In the genomic region with DNA sequence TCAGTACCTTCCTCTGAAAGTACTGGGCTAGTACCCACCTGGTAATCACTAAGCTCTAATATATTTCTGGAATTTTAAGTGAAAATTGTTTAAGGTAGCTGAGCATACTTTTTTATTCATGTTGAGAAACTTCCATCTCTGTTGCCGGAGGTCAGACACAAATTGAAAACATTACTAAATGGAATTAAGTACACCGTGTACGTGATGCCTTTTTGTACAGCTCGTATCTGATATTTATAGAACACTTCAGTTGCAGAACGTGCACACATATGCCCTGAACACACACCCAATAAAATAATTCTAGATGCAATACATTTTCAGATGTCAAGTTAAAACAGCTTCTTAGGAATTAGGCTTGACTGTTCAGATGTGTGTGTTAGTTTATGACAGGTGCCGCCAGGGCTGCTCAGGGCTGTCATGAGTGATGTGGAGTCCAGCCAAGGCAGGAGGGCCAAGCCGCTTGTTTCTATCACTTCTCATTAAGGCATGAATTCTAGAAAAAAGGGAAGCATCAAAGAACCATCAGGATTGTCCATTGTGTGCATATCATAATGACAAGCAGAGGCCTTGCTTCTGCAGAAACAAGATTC, we compare ENCODE assay signal across 1 cellular context.
TF ChIP-seq lines count a peak whose summit lies in the region.

No MANE protein-coding gene starts in this region.

TF ChIP-seq in IMR-90, 13 proteins besides CTCF, POLR2A, EP300 and RAD21 (continued from another document):
- no peak for TF ChIP-seq ELK1 (IDR thresholded peaks at IDR 0.05; ENCODE audit: borderline replicate concordance, low read depth, low read length)
- TF ChIP-seq MXI1 (IDR thresholded peaks at IDR 0.05; ENCODE audit: borderline replicate concordance, low read depth, low read length) = no peak
- TF ChIP-seq RFX5 (IDR thresholded peaks at IDR 0.05; ENCODE audit: low read depth, low read length) = no peak
- TF ChIP-seq CEBPB (IDR thresholded peaks at IDR 0.05; ENCODE audit: low read depth, low read length) = no peak
- TF ChIP-seq BHLHE40 (IDR thresholded peaks at IDR 0.05; ENCODE audit: low read depth, low read length) = no peak
- no peak for TF ChIP-seq CHD1 (IDR thresholded peaks at IDR 0.05; ENCODE audit: low read depth, low read length)
- TF ChIP-seq NFE2L2 (IDR thresholded peaks at IDR 0.05; ENCODE audit: low read depth, low read length) = no peak
- TF ChIP-seq SMC3 (IDR thresholded peaks at IDR 0.05; ENCODE audit: low read depth, low read length) = no peak
